In the genomic region with DNA sequence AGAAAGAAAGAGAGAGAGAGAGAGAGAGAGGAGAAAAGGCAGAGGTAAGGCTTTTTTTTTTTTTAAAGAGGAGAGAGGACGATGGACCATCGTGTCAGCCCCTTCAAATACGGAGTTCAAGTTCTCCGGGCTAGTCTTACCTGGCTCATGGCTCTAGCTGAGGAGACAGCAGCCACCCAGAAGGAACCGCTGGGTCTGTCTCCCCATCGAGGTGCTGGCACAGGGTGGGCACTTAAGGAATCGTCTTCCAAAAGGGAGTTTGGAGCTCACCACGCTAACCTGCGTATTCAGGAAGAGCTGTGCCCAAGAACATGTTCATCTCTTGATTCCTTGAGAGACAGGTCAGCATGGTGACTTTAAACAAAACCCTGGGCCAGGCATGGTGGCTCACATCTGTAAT, we compare ENCODE assay signal across 21 cellular contexts.
DNase-seq lines count a peak whose midpoint lies in the region; ATAC-seq, FAIRE-seq and TF ChIP-seq lines count a peak whose summit lies in the region.
"Had no signal": no experiment of that assay in that cellular context is flagged by ENCODE, and none has a peak within 500 bp of the region (broad histone marks: within the 10 kb centered on the region; RNA-seq: fewer than 3 reads in every experiment).

No MANE protein-coding gene starts in this region.

- H3K9me1 ChIP-seq in keratinocyte (ENCODE audit: control insufficient read depth, extremely low read depth, insufficient read depth, low read length): no peaks in the 10 kb centered on the region

- TF ChIP-seq RAD21 in A549 (conservative IDR thresholded peaks at IDR 0.05 in 1 of 2, IDR thresholded peaks at IDR 0.05 in 1 of 2) (no peak), HCT116 (IDR thresholded peaks at IDR 0.05; ENCODE audit: low read depth) (no peak)

- 91% methylated on average over 9 of the region's 9 CpGs for WGBS in A549 (ENCODE audit: missing lambda C conversion rate)
- 75 to 86% methylated on average over 7 to 9 of the region's 9 CpGs for WGBS in endodermal cell (ENCODE audit: insufficient coverage in 1 of 2, insufficient read length in 1 of 2), 2 experiments

- H3K9me3 Mint-ChIP-seq in endodermal cell: no peaks in the 10 kb centered on the region
- H3K9me3 Mint-ChIP-seq: CD8-positive, alpha-beta T cell had no signal

- no peak overlapping the region for H2AFZ ChIP-seq in HCT116 (ENCODE audit: low read depth, low read length, poor library complexity, severe bottlenecking)
- no peak overlapping the region for H2AFZ ChIP-seq in keratinocyte (ENCODE audit: control insufficient read depth, low read length)

- H3K27me3 Mint-ChIP-seq in endodermal cell (ENCODE audit: insufficient read depth) (peaks cover 15% of the 10 kb centered on the region), T-helper 17 cell (peaks cover 38% of the 10 kb centered on the region)

- H3K4me3 Mint-ChIP-seq in endodermal cell: no peak overlapping the region
- no peak overlapping the region for H3K4me3 Mint-ChIP-seq in T-helper 17 cell
- H3K4me3 Mint-ChIP-seq: B cell; CD4-positive, CD25-positive, alpha-beta regulatory T cell; CD8-positive, alpha-beta T cell had no signal

- H3K36me3 Mint-ChIP-seq in endodermal cell (ENCODE audit: low read depth) (no peaks in the 10 kb centered on the region), T-helper 17 cell (ENCODE audit: low read depth) (no peaks in the 10 kb centered on the region)
- H3K36me3 Mint-ChIP-seq: CD8-positive, alpha-beta T cell had no signal

- ATAC-seq in A549: no peak
- no peak for ATAC-seq in HCT116
- ATAC-seq in GM19397 (IDR thresholded peaks at IDR 0.05; ENCODE audit: unreplicated experiment): no peak
- ATAC-seq in T-helper 17 cell: no peak
- ATAC-seq: CD8-positive, alpha-beta T cell had no signal

- H3K27ac Mint-ChIP-seq in endodermal cell (no peak overlapping the region), T-helper 17 cell (no peak overlapping the region)
- H3K27ac Mint-ChIP-seq: CD4-positive, CD25-positive, alpha-beta regulatory T cell; CD8-positive, alpha-beta T cell had no signal

- CTCF ChIA-PET in A549 (lab: Yijun Ruan, JAX): interaction anchor here (1.0 to 11.9 kb wide), 3 partner anchors 15 to 58 kb away, joined by 5 to 150 read pairs (median 8); no protein-coding TSS in a partner anchor
- CTCF ChIA-PET in HCT116 (lab: Charles Lee): interaction anchor here (2.2 to 5.6 kb wide), 2 partner anchors 11 to 15 kb away, joined by 18 to 37 read pairs; no protein-coding TSS in a partner anchor

- no peaks in the 10 kb centered on the region for H3K9me2 ChIP-seq in HCT116 (ENCODE audit: insufficient read depth)

- RAD21 ChIA-PET in HCT116 (lab: Charles Lee; ENCODE audit: low non-redundant PET in 1 of 2, low total read pairs in 2 of 2, uncharacterized antibody in 2 of 2, unreplicated experiment in 2 of 2): no interaction called here

- H4K20me1 ChIP-seq in HCT116 (ENCODE audit: insufficient read depth) (no peaks in the 10 kb centered on the region), keratinocyte (ENCODE audit: control insufficient read depth, extremely low read depth, insufficient read depth, low read length) (no peaks in the 10 kb centered on the region)
- H4K20me1 ChIP-seq: BLaER1 had no signal

- H3K36me3 ChIP-seq in HCT116 (ENCODE audit: control insufficient read depth in 1 of 2, insufficient read depth in 2 of 2, low read length in 2 of 2): no peaks in the 10 kb centered on the region
- no peaks in the 10 kb centered on the region for H3K36me3 ChIP-seq in endodermal cell (ENCODE audit: control insufficient read depth, insufficient read depth, low read length)
- H3K36me3 ChIP-seq in keratinocyte (ENCODE audit: control insufficient read depth in 2 of 2, extremely low read depth in 1 of 2, insufficient read depth in 2 of 2, low read length in 2 of 2): no peaks in the 10 kb centered on the region
- H3K36me3 ChIP-seq: BLaER1 had no signal

- no peaks in the 10 kb centered on the region for H3K4me1 Mint-ChIP-seq in endodermal cell
- peaks cover 8% of the 10 kb centered on the region for H3K4me1 Mint-ChIP-seq in T-helper 17 cell
- H3K4me1 Mint-ChIP-seq: CD4-positive, CD25-positive, alpha-beta regulatory T cell had no signal

- H3K27ac ChIP-seq in A549 (peak overlapping the region; percentile 72 to 85), HCT116 (ENCODE audit: low read depth, low read length) (no peak overlapping the region), endodermal cell (ENCODE audit: low read depth, low read length) (no peak overlapping the region), keratinocyte (ENCODE audit: control insufficient read depth, insufficient read depth, low read length) (peak overlapping the region; percentile 16)
- H3K27ac ChIP-seq: BLaER1, C4-2B, GM23248 had no signal

- H3K27me3 ChIP-seq in HCT116 (ENCODE audit: insufficient read depth, low read length): no peaks in the 10 kb centered on the region
- H3K27me3 ChIP-seq in endodermal cell (ENCODE audit: control insufficient read depth, insufficient read depth, low read length, poor library complexity, severe bottlenecking): no peaks in the 10 kb centered on the region
- no peaks in the 10 kb centered on the region for H3K27me3 ChIP-seq in keratinocyte (ENCODE audit: control insufficient read depth, extremely low read depth, insufficient read depth, low read length)
- H3K27me3 ChIP-seq: BLaER1 had no signal

- BruUV-seq in HCT116 (replicated peaks; lab: Mats Ljungman, UMichigan): no TSS peak

- intact Hi-C loops in HCT116 (cut with micrococcal nuclease): no loop called here

- DNase-seq in A549 (ENCODE audit: low read depth in 1 of 2, low spot score in 1 of 2) (no peak), HCT116 (ENCODE audit: low read depth, low spot score) (no peak), endodermal cell (peak; percentile 15), keratinocyte (ENCODE audit: low read depth, low spot score) (no peak), NCI-H446 treated with DMSO at 0.1 percent for 48 hours (lab: John Stamatoyannopoulos, UW) (no peak), T-helper 17 cell (no peak)
- no peak for DNase-seq in stimulated activated CD4-positive, alpha-beta T cell treated with anti-CD3 and anti-CD28 coated beads, Interleukin-12 subunit alpha, Interleukin-12 subunit beta, amount 100 ng/mL, for 4 hours
- DNase-seq: Caco-2; CD4-positive, CD25-positive, alpha-beta regulatory T cell; CD8-positive, alpha-beta T cell; DMS153; DND-41; H7 had no signal

- no peak for TF ChIP-seq EP300 in A549 (IDR thresholded peaks at IDR 0.05)

- dilution Hi-C loops in keratinocyte (cut with MboI; ENCODE audit: extremely low pct_ligation_motif_present, low sequenced_read_pairs): no loop called here

- H3K79me2 ChIP-seq in HCT116 (ENCODE audit: insufficient read depth, low read length) (no peaks in the 10 kb centered on the region), keratinocyte (ENCODE audit: control insufficient read depth, insufficient read depth, low read length) (no peaks in the 10 kb centered on the region)

- TF ChIP-seq CTCF in A549 (IDR thresholded peaks at IDR 0.05): no peak
- no peak for TF ChIP-seq CTCF in HCT116 (IDR thresholded peaks at IDR 0.05 in 2 of 3, conservative IDR thresholded peaks at IDR 0.05 in 1 of 3; ENCODE audit: borderline replicate concordance in 1 of 3, insufficient read depth in 1 of 3, low read depth in 2 of 3, low read length in 2 of 3)
- TF ChIP-seq CTCF in endodermal cell (conservative IDR thresholded peaks at IDR 0.05): no peak
- no peak for TF ChIP-seq CTCF in keratinocyte (optimal IDR thresholded peaks at IDR 0.05 in 1 of 3, IDR thresholded peaks at IDR 0.05 in 1 of 3, conservative IDR thresholded peaks at IDR 0.05 in 1 of 3; ENCODE audit: extremely low read depth in 1 of 3, insufficient read depth in 2 of 3, low read length in 3 of 3)

- TF ChIP-seq POLR2A in A549 (IDR thresholded peaks at IDR 0.05; ENCODE audit: low read length) (no peak), HCT116 (IDR thresholded peaks at IDR 0.05; ENCODE audit: borderline replicate concordance, extremely low read depth, insufficient read depth, insufficient read length) (no peak)

- POLR2A ChIA-PET in A549 (lab: Yijun Ruan, JAX): interaction anchor here (1.0 kb wide), 1 partner anchor 103 kb away, joined by 3 read pairs; a partner anchor contains a TSS
- POLR2A ChIA-PET in HCT116 (lab: Charles Lee): no interaction called here

- H3K4me1 ChIP-seq in A549: peaks cover 30% of the 10 kb centered on the region
- peaks cover 9 to 19% of the 10 kb centered on the region in 2 experiments for H3K4me1 ChIP-seq in HCT116 (ENCODE audit: control insufficient read depth in 1 of 2, insufficient read depth in 2 of 2, low read length in 2 of 2)
- H3K4me1 ChIP-seq in endodermal cell (ENCODE audit: control insufficient read depth, insufficient read depth, low read length): no peaks in the 10 kb centered on the region
- peaks cover 9% of the 10 kb centered on the region for H3K4me1 ChIP-seq in keratinocyte (ENCODE audit: control insufficient read depth, extremely low read depth, insufficient read depth, low read length)
- H3K4me1 ChIP-seq: Caco-2 had no signal

- no peak overlapping the region for H3K4me3 ChIP-seq in A549
- H3K4me3 ChIP-seq in HCT116 (replicated peaks in 1 of 2; ENCODE audit: low read depth in 1 of 2, low read length in 2 of 2): no peak overlapping the region
- no peak overlapping the region for H3K4me3 ChIP-seq in endodermal cell (ENCODE audit: low read length)
- H3K4me3 ChIP-seq in keratinocyte (ENCODE audit: control insufficient read depth in 2 of 3, extremely low read depth in 1 of 3, insufficient read depth in 2 of 3, low read depth in 1 of 3, low read length in 3 of 3): no peak overlapping the region
- H3K4me3 ChIP-seq: BLaER1, GM23248 had no signal

- H3K9ac ChIP-seq in HCT116 (ENCODE audit: low read length) (no peak overlapping the region), endodermal cell (ENCODE audit: extremely low read depth, low read length, poor library complexity, severe bottlenecking) (no peak overlapping the region), keratinocyte (ENCODE audit: control insufficient read depth, extremely low read depth, insufficient read depth, low read length) (no peak overlapping the region)
- H3K9ac ChIP-seq: BLaER1, GM23248 had no signal

- H3K4me2 ChIP-seq in A549: no peak overlapping the region; the same call in 2 of the 3 replicates
- H3K4me2 ChIP-seq in HCT116 (ENCODE audit: low read length): peak overlapping the region; percentile 71
- H3K4me2 ChIP-seq in keratinocyte (ENCODE audit: control insufficient read depth, extremely low read depth, insufficient read depth, low read depth, low read length): no peak overlapping the region

- H3K9me3 ChIP-seq in A549 (no peaks in the 10 kb centered on the region), HCT116 (ENCODE audit: control insufficient read depth in 1 of 2, insufficient read depth in 1 of 2, low read depth in 1 of 2, low read length in 2 of 2) (no peaks in the 10 kb centered on the region), endodermal cell (ENCODE audit: control insufficient read depth, low read length) (no peaks in the 10 kb centered on the region), keratinocyte (ENCODE audit: control insufficient read depth, low read depth, low read length) (no peaks in the 10 kb centered on the region), T-helper 17 cell (ENCODE audit: control insufficient read depth, low read length, poor library complexity, severe bottlenecking) (no peaks in the 10 kb centered on the region)
- H3K9me3 ChIP-seq: BLaER1, Caco-2 had no signal

- FAIRE-seq in A549 (lab: Jason Lieb, UNC) (no peak), keratinocyte (lab: Jason Lieb, UNC) (no peak)
- FAIRE-seq: G401.6, GM12892, H1 had no signal

TF ChIP-seq in A549, 52 proteins besides CTCF, POLR2A, EP300 and RAD21 (continues in another document):
- no peak for TF ChIP-seq CEBPB (IDR thresholded peaks at IDR 0.05)

Comparison
In these comparisons a context has a peak if more than half of its experiments do, and no peak if none do; other contexts are left out.
1. H3K27ac ChIP-seq: peak in A549 (2 of 2) and keratinocyte (single experiment); none in HCT116 (single experiment) and endodermal cell (single experiment).